ENCODE assay signal across 11 cellular contexts in the genomic region with DNA sequence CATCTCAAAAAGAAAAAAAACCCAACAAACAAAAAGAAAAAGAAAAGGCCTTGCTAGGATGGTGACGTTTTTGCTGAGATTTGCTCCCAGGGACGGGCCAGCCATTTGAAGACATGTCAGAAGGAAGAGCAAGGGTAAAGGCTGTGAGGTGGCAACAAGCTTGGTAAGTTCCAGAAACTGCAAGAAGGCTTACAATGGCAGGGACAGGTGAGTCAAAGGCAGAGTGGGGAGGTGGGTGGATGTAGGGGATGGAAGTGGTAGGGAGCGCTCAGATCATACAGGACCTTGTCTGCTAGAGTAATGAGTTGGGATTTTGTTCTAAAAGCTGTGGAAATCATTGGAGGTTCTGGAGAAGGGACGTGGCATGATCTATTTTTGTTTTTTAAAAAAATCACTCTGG. TPM values are rescaled to one million over a fixed set of nuclear protein-coding genes. Genes with fewer than 3 reads are reported as not detected.
DNase-seq lines count a peak whose midpoint lies in the region; ATAC-seq and TF ChIP-seq lines count a peak whose summit lies in the region.
"Had no signal": no experiment of that assay in that cellular context is flagged by ENCODE, and none has a peak within 500 bp of the region (broad histone marks: within the 10 kb centered on the region; RNA-seq: fewer than 3 reads in every experiment).

No MANE protein-coding gene starts in this region.

- no peaks in the 10 kb centered on the region for H3K9me3 ChIP-seq in H9 (ENCODE audit: control insufficient read depth, low read depth, low read length)
- no peaks in the 10 kb centered on the region for H3K9me3 ChIP-seq in SJCRH30 (replicated peaks)

- H3K4me1 ChIP-seq in H9 (ENCODE audit: insufficient read depth, low read length), result no peaks in the 10 kb centered on the region
- peaks cover 3% of the 10 kb centered on the region; the same call in 1 of the 2 replicates for H3K4me1 ChIP-seq in SJCRH30

- no peak overlapping the region for H3K4ac ChIP-seq in H9 (ENCODE audit: low read depth, low read length)

- peak overlapping the region; percentile 90 for H3K27ac Mint-ChIP-seq in activated naive CD4-positive, alpha-beta T cell treated with anti-CD3 and anti-CD28 coated beads for 36 hours
- peak overlapping the region in 2 of 3 experiments; percentile 3 to 12; a peak in 2 of 7 replicates for H3K27ac Mint-ChIP-seq in H9
- peak overlapping the region; percentile 91 for H3K27ac Mint-ChIP-seq in activated T-cell treated with anti-CD3 and anti-CD28 coated beads, Interleukin-2, amount 50 U/mL, for 72 hours
- H3K27ac Mint-ChIP-seq in naive thymus-derived CD8-positive, alpha-beta T cell, result peak overlapping the region in 8 of 10 donors; percentile 1 to 81 (median 30)

- intact Hi-C loops in activated naive CD4-positive, alpha-beta T cell treated with anti-CD3 and anti-CD28 coated beads for 36 hours (cut with micrococcal nuclease), result no loop called here

- H2BK20ac ChIP-seq in H9 (ENCODE audit: low read depth, low read length, poor library complexity, severe bottlenecking), result no peak overlapping the region

- H4K8ac ChIP-seq in H9 (replicated peaks; ENCODE audit: insufficient read length, low read depth, low read length), result no peak overlapping the region

- H3K36me3 Mint-ChIP-seq in activated naive CD4-positive, alpha-beta T cell treated with anti-CD3 and anti-CD28 coated beads for 36 hours (ENCODE audit: low read depth), result peaks cover 47% of the 10 kb centered on the region
- no peaks in the 10 kb centered on the region for H3K36me3 Mint-ChIP-seq in H9 (ENCODE audit: insufficient read depth in 1 of 3, low read depth in 3 of 3)
- H3K36me3 Mint-ChIP-seq in activated T-cell treated with anti-CD3 and anti-CD28 coated beads, Interleukin-2, amount 50 U/mL, for 72 hours (ENCODE audit: insufficient read depth in 2 of 2), result peaks cover 8 to 18% of the 10 kb centered on the region in 2 donors
- H3K36me3 Mint-ChIP-seq in naive thymus-derived CD8-positive, alpha-beta T cell, result peaks cover 0 to 8% (median 0%) of the 10 kb centered on the region in 3 donors

- CTCF ChIA-PET in activated naive CD4-positive, alpha-beta T cell treated with anti-CD3 and anti-CD28 coated beads for 36 hours (lab: Charles Lee), result interaction anchor here (1.6 kb wide), 1 partner anchor 49 kb away, joined by 9 read pairs; no protein-coding TSS in a partner anchor

- peak in 1 of 2 donors; percentile 14 for ATAC-seq in activated T-cell treated with anti-CD3 and anti-CD28 coated beads, Interleukin-2, amount 50 U/mL, for 72 hours (replicated peaks in 1 of 2)
- ATAC-seq in naive thymus-derived CD8-positive, alpha-beta T cell, result no peak
- ATAC-seq: foreskin keratinocyte had no signal

- no peaks in the 10 kb centered on the region for H3K27me3 Mint-ChIP-seq in activated naive CD4-positive, alpha-beta T cell treated with anti-CD3 and anti-CD28 coated beads for 36 hours (ENCODE audit: low read depth)
- no peaks in the 10 kb centered on the region for H3K27me3 Mint-ChIP-seq in H9 (ENCODE audit: low read depth)
- no peaks in the 10 kb centered on the region for H3K27me3 Mint-ChIP-seq in activated T-cell treated with anti-CD3 and anti-CD28 coated beads, Interleukin-2, amount 50 U/mL, for 72 hours (ENCODE audit: low read depth)
- H3K27me3 Mint-ChIP-seq in naive thymus-derived CD8-positive, alpha-beta T cell, result no peaks in the 10 kb centered on the region

- H2BK12ac ChIP-seq in H9 (ENCODE audit: insufficient read length, low read depth, low read length), result no peak overlapping the region

- no peak overlapping the region for H3K14ac ChIP-seq in H9 (ENCODE audit: insufficient read depth, low read length)

- peaks cover 3% of the 10 kb centered on the region for H3K23me2 ChIP-seq in H9 (ENCODE audit: insufficient read length, low read depth, low read length, poor library complexity, severe bottlenecking)

- no peak overlapping the region for H3K23ac ChIP-seq in H9 (ENCODE audit: insufficient read length, low read depth, low read length)

- no peak overlapping the region for H2BK120ac ChIP-seq in H9 (ENCODE audit: low read depth, low read length, poor library complexity, severe bottlenecking)

- no peaks in the 10 kb centered on the region for H3K9me3 Mint-ChIP-seq in activated naive CD4-positive, alpha-beta T cell treated with anti-CD3 and anti-CD28 coated beads for 36 hours
- no peaks in the 10 kb centered on the region for H3K9me3 Mint-ChIP-seq in H9
- no peaks in the 10 kb centered on the region for H3K9me3 Mint-ChIP-seq in activated T-cell treated with anti-CD3 and anti-CD28 coated beads, Interleukin-2, amount 50 U/mL, for 72 hours
- H3K9me3 Mint-ChIP-seq in naive thymus-derived CD8-positive, alpha-beta T cell, result no peaks in the 10 kb centered on the region

- H4K20me1 ChIP-seq in H9 (ENCODE audit: control insufficient read depth, insufficient read depth, insufficient read length), result no peaks in the 10 kb centered on the region

- H3K27ac ChIP-seq in H9 (ENCODE audit: insufficient read length, low read depth, low read length) (no peak overlapping the region), SJCRH30 (no peak overlapping the region)
- H3K27ac ChIP-seq: coronary artery, foreskin keratinocyte had no signal

- TF ChIP-seq CTCF in H9 (conservative IDR thresholded peaks at IDR 0.05), result no peak

- H3K79me2 ChIP-seq in H9 (ENCODE audit: insufficient read depth, low read length), result no peaks in the 10 kb centered on the region

- no peak overlapping the region for H4K91ac ChIP-seq in H9 (ENCODE audit: insufficient read length, low read depth, low read length)

- POLR2A ChIA-PET in naive thymus-derived CD8-positive, alpha-beta T cell (lab: Charles Lee), result no interaction called here

- H3K9ac ChIP-seq in H9 (ENCODE audit: extremely low read depth, insufficient read length, low read length), result no peak overlapping the region

- no peak overlapping the region for H4K5ac ChIP-seq in H9 (ENCODE audit: insufficient read length, low read depth, low read length)

- H2AFZ ChIP-seq in H9 (ENCODE audit: low read length), result no peak overlapping the region

- H3K36me3 ChIP-seq in SJCRH30, result 0 out of 2 replicates have a peak, but pooled peaks cover 2% of the 10 kb centered on the region

- no peak overlapping the region for H3K18ac ChIP-seq in H9 (ENCODE audit: insufficient read length, low read depth, low read length)

- peak; percentile 62 for DNase-seq in activated naive CD4-positive, alpha-beta T cell treated with anti-CD3 and anti-CD28 coated beads for 36 hours
- no peak for DNase-seq in activated naive CD4-positive, alpha-beta T cell (lab: John Stamatoyannopoulos, UW)
- DNase-seq in H9, result no peak
- peak; percentile 48 to 54 for DNase-seq in activated T-cell treated with anti-CD3 and anti-CD28 coated beads, Interleukin-2, amount 50 U/mL, for 72 hours
- no peak for DNase-seq in naive thymus-derived CD8-positive, alpha-beta T cell
- no peak for DNase-seq in SJCRH30
- DNase-seq in LoVo (ENCODE audit: low spot score), result no peak
- DNase-seq in NCI-H2196 treated with DMSO at 0.1 percent for 48 hours (lab: John Stamatoyannopoulos, UW; ENCODE audit: unreplicated experiment), result no peak
- DNase-seq: Calu3, foreskin keratinocyte had no signal

- H3K4me3 ChIP-seq in SJCRH30, result no peak overlapping the region
- H3K4me3 ChIP-seq: coronary artery had no signal

- WGBS in H9 (ENCODE audit: extremely low coverage, insufficient read length, low lambda C conversion rate), result no CpG with 5 or more reads among the region's 4 CpGs

- peaks cover 72% of the 10 kb centered on the region for H3K4me1 Mint-ChIP-seq in activated naive CD4-positive, alpha-beta T cell treated with anti-CD3 and anti-CD28 coated beads for 36 hours (ENCODE audit: low read depth)
- peaks cover 13 to 14% of the 10 kb centered on the region in 2 experiments for H3K4me1 Mint-ChIP-seq in H9
- H3K4me1 Mint-ChIP-seq in activated T-cell treated with anti-CD3 and anti-CD28 coated beads, Interleukin-2, amount 50 U/mL, for 72 hours (ENCODE audit: low read depth), result peaks cover 81% of the 10 kb centered on the region
- H3K4me1 Mint-ChIP-seq in naive thymus-derived CD8-positive, alpha-beta T cell, result peaks cover 26 to 75% (median 62%) of the 10 kb centered on the region in 4 donors

- H2BK15ac ChIP-seq in H9 (ENCODE audit: low read depth, low read length), result no peak overlapping the region

- H3K27me3 ChIP-seq in H9 (ENCODE audit: insufficient read depth, low read length) (no peaks in the 10 kb centered on the region), SJCRH30 (no peaks in the 10 kb centered on the region)
- H3K27me3 ChIP-seq: foreskin keratinocyte had no signal

- H3K79me1 ChIP-seq in H9 (ENCODE audit: insufficient read depth, low read depth, low read length, poor library complexity, severe bottlenecking), result no peaks in the 10 kb centered on the region

- no peak overlapping the region for H3K4me2 ChIP-seq in H9 (ENCODE audit: insufficient read depth, insufficient read length, low read length)

- H3T11ph ChIP-seq in H9 (ENCODE audit: low read length), result no peak overlapping the region

- no peak overlapping the region for H2BK5ac ChIP-seq in H9 (ENCODE audit: insufficient read length, low read length)

- no peak overlapping the region for H3K56ac ChIP-seq in H9 (ENCODE audit: insufficient read length, low read depth, low read length)

- peak overlapping the region; percentile 2 for H3K4me3 Mint-ChIP-seq in activated naive CD4-positive, alpha-beta T cell treated with anti-CD3 and anti-CD28 coated beads for 36 hours
- H3K4me3 Mint-ChIP-seq in H9, result no peak overlapping the region
- H3K4me3 Mint-ChIP-seq in activated T-cell treated with anti-CD3 and anti-CD28 coated beads, Interleukin-2, amount 50 U/mL, for 72 hours, result peak overlapping the region; percentile 43 to 72
- no peak overlapping the region for H3K4me3 Mint-ChIP-seq in naive thymus-derived CD8-positive, alpha-beta T cell

- H2AK5ac ChIP-seq in H9 (ENCODE audit: insufficient read length, low read length), result no peak overlapping the region

RNA-seq across cellular contexts. Expression of a gene that starts 4.3 kb away (rescaled TPM):
- total RNA-seq in activated naive CD4-positive, alpha-beta T cell treated with anti-CD3 and anti-CD28 coated beads for 36 hours, result 10 to 100 TPM; 27.4 to 27.6 TPM
- total RNA-seq in H9 (2021), result 28.3 and 29.7 TPM in 2 replicates
- total RNA-seq in activated T-cell treated with anti-CD3 and anti-CD28 coated beads, Interleukin-2, amount 50 U/mL, for 72 hours, result 10 to 100 TPM; 30.3 to 37.9 TPM
- total RNA-seq in naive thymus-derived CD8-positive, alpha-beta T cell, result 10 to 100 TPM in 1 of 2 experiments, 1 to 10 TPM in 1; 9.5 to 11.4 TPM
- polyA plus RNA-seq in naive thymus-derived CD8-positive, alpha-beta T cell, result 1 to 10 TPM; 2.2 to 3.2 (median 2.2) TPM
- 18.6 and 19.6 TPM in 2 replicates for total RNA-seq in SJCRH30 (2014; rRNA removed; shearing (Covaris generic))

Comparison
In these comparisons a context has a peak if more than half of its experiments do, and no peak if none do; other contexts are left out.
1. DNase-seq: peak in activated naive CD4-positive, alpha-beta T cell treated with anti-CD3 and anti-CD28 coated beads for 36 hours (single experiment) and activated T-cell treated with anti-CD3 and anti-CD28 coated beads, Interleukin-2, amount 50 U/mL, for 72 hours (2 of 2); none in activated naive CD4-positive, alpha-beta T cell (0 of 4), H9 (single experiment), naive thymus-derived CD8-positive, alpha-beta T cell (0 of 10), SJCRH30 (0 of 2), LoVo (single experiment) and NCI-H2196 treated with DMSO at 0.1 percent for 48 hours (single experiment).
2. H3K27ac Mint-ChIP-seq: peak in every context shown above with its lines; median percentile 91 in activated T-cell treated with anti-CD3 and anti-CD28 coated beads, Interleukin-2, amount 50 U/mL, for 72 hours; 90 in activated naive CD4-positive, alpha-beta T cell treated with anti-CD3 and anti-CD28 coated beads for 36 hours; 30 in naive thymus-derived CD8-positive, alpha-beta T cell; 8 in H9.
3. H3K4me3 Mint-ChIP-seq: peak in activated naive CD4-positive, alpha-beta T cell treated with anti-CD3 and anti-CD28 coated beads for 36 hours (single experiment) and activated T-cell treated with anti-CD3 and anti-CD28 coated beads, Interleukin-2, amount 50 U/mL, for 72 hours (2 of 2); none in H9 (0 of 2) and naive thymus-derived CD8-positive, alpha-beta T cell (0 of 10).